Comparison of ENCODE assay signal across 1 cellular context in genomic region chr17:77303620-77304019, GRCh38.
TF ChIP-seq lines count a peak whose summit lies in the region.

No MANE protein-coding gene starts in this region.

TF ChIP-seq in SK-N-SH treated with all-trans-retinoic acid at 6 μM for 48 hours, 23 proteins besides CTCF, POLR2A, EP300 and RAD21 (continued from another document):
- TF ChIP-seq TSHZ2 (CRISPR knock-in tag; IDR thresholded peaks at IDR 0.05) (no peak), PPARA (CRISPR knock-in tag; IDR thresholded peaks at IDR 0.05; ENCODE audit: borderline replicate concordance) (no peak), GLIS3 (CRISPR knock-in tag; IDR thresholded peaks at IDR 0.05) (no peak), ZNF565 (CRISPR knock-in tag; conservative IDR thresholded peaks at IDR 0.05; ENCODE audit: low read depth) (no peak), OSR1 (CRISPR knock-in tag; IDR thresholded peaks at IDR 0.05) (no peak), ZC3H10 (CRISPR knock-in tag; IDR thresholded peaks at IDR 0.05) (no peak), ARNTL (CRISPR knock-in tag; IDR thresholded peaks at IDR 0.05; ENCODE audit: borderline replicate concordance, low read depth) (no peak), ZFP3 (CRISPR knock-in tag; IDR thresholded peaks at IDR 0.05) (no peak), ZNF70 (CRISPR knock-in tag; IDR thresholded peaks at IDR 0.05) (no peak), ZNF8 (CRISPR knock-in tag; IDR thresholded peaks at IDR 0.05) (no peak), ISL1 (CRISPR knock-in tag; IDR thresholded peaks at IDR 0.05) (no peak)
- TF ChIP-seq, protein P1, sequence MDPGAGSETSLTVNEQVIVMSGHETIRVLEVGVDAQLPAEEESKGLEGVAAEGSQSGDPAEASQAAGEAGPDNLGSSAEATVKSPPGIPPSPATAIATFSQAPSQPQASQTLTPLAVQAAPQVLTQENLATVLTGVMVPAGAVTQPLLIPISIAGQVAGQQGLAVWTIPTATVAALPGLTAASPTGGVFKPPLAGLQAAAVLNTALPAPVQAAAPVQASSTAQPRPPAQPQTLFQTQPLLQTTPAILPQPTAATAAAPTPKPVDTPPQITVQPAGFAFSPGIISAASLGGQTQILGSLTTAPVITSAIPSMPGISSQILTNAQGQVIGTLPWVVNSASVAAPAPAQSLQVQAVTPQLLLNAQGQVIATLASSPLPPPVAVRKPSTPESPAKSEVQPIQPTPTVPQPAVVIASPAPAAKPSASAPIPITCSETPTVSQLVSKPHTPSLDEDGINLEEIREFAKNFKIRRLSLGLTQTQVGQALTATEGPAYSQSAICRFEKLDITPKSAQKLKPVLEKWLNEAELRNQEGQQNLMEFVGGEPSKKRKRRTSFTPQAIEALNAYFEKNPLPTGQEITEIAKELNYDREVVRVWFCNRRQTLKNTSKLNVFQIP (CRISPR knock-in tag; IDR thresholded peaks at IDR 0.05; ENCODE audit: borderline replicate concordance, low read depth) = no peak
